12 cellular contexts compared by ENCODE assay signal in the genomic region with DNA sequence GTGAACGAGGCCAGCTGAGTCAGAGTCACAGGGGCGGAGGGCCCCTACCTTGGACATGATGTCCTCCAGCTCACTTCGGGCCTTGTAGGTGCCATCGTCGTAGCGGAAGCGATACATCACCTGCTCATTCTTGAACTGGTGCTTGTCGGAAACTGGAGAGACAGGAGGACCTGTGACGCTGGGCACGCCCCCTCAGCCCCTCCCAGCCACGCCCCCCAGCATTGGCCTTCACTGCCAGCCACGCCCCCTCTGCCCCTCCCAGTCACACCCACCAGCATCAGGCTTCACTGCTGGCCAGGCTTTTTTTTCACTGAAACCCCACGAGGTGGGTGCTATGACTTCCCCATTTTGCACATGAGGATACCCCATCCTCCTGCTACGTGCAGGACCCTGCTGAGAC.
DNase-seq lines count a peak whose midpoint lies in the region; ATAC-seq, FAIRE-seq and TF ChIP-seq lines count a peak whose summit lies in the region.
"Had no signal": no experiment of that assay in that cellular context is flagged by ENCODE, and none has a peak within 500 bp of the region (broad histone marks: within the 10 kb centered on the region; RNA-seq: fewer than 3 reads in every experiment).

No MANE protein-coding gene starts in this region.

- H3K27me3 Mint-ChIP-seq in activated CD8-positive, alpha-beta T cell treated with anti-CD3 and anti-CD28 coated beads, Interleukin-2, amount 10 ng/mL, durations not matched to agents 7 days and 5 days (ENCODE audit: low read depth), result no peaks in the 10 kb centered on the region
- H3K27me3 Mint-ChIP-seq: activated CD4-positive, alpha-beta T cell treated with anti-CD3 and anti-CD28 coated beads, Interleukin-2, amount 10 ng/mL, durations not matched to agents 24 days and 14 days had no signal

- H4K20me1 ChIP-seq in osteoblast (ENCODE audit: insufficient read depth, low read length), result no peaks in the 10 kb centered on the region

- DNase-seq in GM12891 (ENCODE audit: insufficient read length, low spot score), result no peak
- DNase-seq in NAMALWA (ENCODE audit: low spot score), result peak; percentile 80
- DNase-seq in activated CD8-positive, alpha-beta T cell treated with anti-CD3 and anti-CD28 coated beads, Interleukin-2, amount 10 ng/mL, durations not matched to agents 7 days and 5 days, result no peak
- DNase-seq in osteoblast (ENCODE audit: insufficient read length, low spot score, missing footprints), result peak; percentile 15
- DNase-seq in cortex of kidney (lab: John Stamatoyannopoulos, UW), result no peak
- no peak for DNase-seq in Ammon's horn (ENCODE audit: low spot score)
- DNase-seq in coronary artery (ENCODE audit: low spot score), result no peak
- DNase-seq: activated CD4-positive, alpha-beta T cell treated with anti-CD3 and anti-CD28 coated beads, Interleukin-2, amount 10 ng/mL, durations not matched to agents 24 days and 14 days; HFFc6; midbrain; NCI-H524 treated with DMSO at 0.1 percent for 48 hours had no signal

- no peak for TF ChIP-seq CTCF in osteoblast (IDR thresholded peaks at IDR 0.05; ENCODE audit: extremely low read depth, low read depth, low read length)
- no peak for TF ChIP-seq CTCF in coronary artery (IDR thresholded peaks at IDR 0.05)

- H2AFZ ChIP-seq in osteoblast (ENCODE audit: low read length), result no peak overlapping the region

- H3K4me1 ChIP-seq in osteoblast (ENCODE audit: insufficient read depth, low read length), result peaks cover 19% of the 10 kb centered on the region

- H3K4me3 ChIP-seq in osteoblast (ENCODE audit: insufficient read depth, low read length) (no peak overlapping the region), coronary artery (no peak overlapping the region)
- H3K4me3 ChIP-seq: suprapubic skin had no signal

- CTCF ChIA-PET in activated CD8-positive, alpha-beta T cell treated with anti-CD3 and anti-CD28 coated beads, Interleukin-2, amount 10 ng/mL, durations not matched to agents 7 days and 5 days (lab: Charles Lee), result no interaction called here

- no peaks in the 10 kb centered on the region for H3K79me2 ChIP-seq in osteoblast (ENCODE audit: insufficient read depth, low read length)

- POLR2A ChIA-PET in activated CD8-positive, alpha-beta T cell treated with anti-CD3 and anti-CD28 coated beads, Interleukin-2, amount 10 ng/mL, durations not matched to agents 7 days and 5 days (lab: Charles Lee), result interaction anchor here (0.9 kb wide), 1 partner anchor 24 kb away, joined by 3 read pairs; no protein-coding TSS in a partner anchor

- peak overlapping the region; percentile 51 for H3K27ac Mint-ChIP-seq in activated CD8-positive, alpha-beta T cell treated with anti-CD3 and anti-CD28 coated beads, Interleukin-2, amount 10 ng/mL, durations not matched to agents 7 days and 5 days
- H3K27ac Mint-ChIP-seq: activated CD4-positive, alpha-beta T cell treated with anti-CD3 and anti-CD28 coated beads, Interleukin-2, amount 10 ng/mL, durations not matched to agents 24 days and 14 days; HFFc6 had no signal

- no peak overlapping the region for H3K27ac ChIP-seq in osteoblast (ENCODE audit: low read depth, low read length)
- no peak overlapping the region for H3K27ac ChIP-seq in coronary artery
- H3K27ac ChIP-seq: suprapubic skin had no signal

- no peaks in the 10 kb centered on the region for H3K27me3 ChIP-seq in osteoblast (ENCODE audit: insufficient read depth, low read length)
- H3K27me3 ChIP-seq: suprapubic skin had no signal

- ATAC-seq in activated CD8-positive, alpha-beta T cell treated with anti-CD3 and anti-CD28 coated beads, Interleukin-2, amount 10 ng/mL, durations not matched to agents 7 days and 5 days, result no peak

- no peaks in the 10 kb centered on the region for H3K9me3 Mint-ChIP-seq in activated CD8-positive, alpha-beta T cell treated with anti-CD3 and anti-CD28 coated beads, Interleukin-2, amount 10 ng/mL, durations not matched to agents 7 days and 5 days (ENCODE audit: insufficient read depth)
- H3K9me3 Mint-ChIP-seq: activated CD4-positive, alpha-beta T cell treated with anti-CD3 and anti-CD28 coated beads, Interleukin-2, amount 10 ng/mL, durations not matched to agents 24 days and 14 days; HFFc6 had no signal

- FAIRE-seq in GM12891 (lab: Jason Lieb, UNC), result no peak

- no peaks in the 10 kb centered on the region for H3K9me3 ChIP-seq in osteoblast (ENCODE audit: low read depth, low read length)
- H3K9me3 ChIP-seq: suprapubic skin had no signal

- H3K4me1 Mint-ChIP-seq in activated CD8-positive, alpha-beta T cell treated with anti-CD3 and anti-CD28 coated beads, Interleukin-2, amount 10 ng/mL, durations not matched to agents 7 days and 5 days (ENCODE audit: low read depth), result peaks cover 8% of the 10 kb centered on the region

- peaks cover 45% of the 10 kb centered on the region for H3K36me3 Mint-ChIP-seq in activated CD8-positive, alpha-beta T cell treated with anti-CD3 and anti-CD28 coated beads, Interleukin-2, amount 10 ng/mL, durations not matched to agents 7 days and 5 days (ENCODE audit: low read depth)

- peaks cover 3% of the 10 kb centered on the region for H3K36me3 ChIP-seq in osteoblast (ENCODE audit: insufficient read depth, low read length)

- 0 out of 2 replicates have a peak, but pooled peaks have one; percentile 3 for TF ChIP-seq POLR2A in GM12891 (IDR thresholded peaks at IDR 0.05; ENCODE audit: low read depth, low read length)

- H3K4me2 ChIP-seq in osteoblast (ENCODE audit: insufficient read depth, low read length), result no peak overlapping the region

- H3K4me3 Mint-ChIP-seq in activated CD8-positive, alpha-beta T cell treated with anti-CD3 and anti-CD28 coated beads, Interleukin-2, amount 10 ng/mL, durations not matched to agents 7 days and 5 days, result no peak overlapping the region
- H3K4me3 Mint-ChIP-seq: activated CD4-positive, alpha-beta T cell treated with anti-CD3 and anti-CD28 coated beads, Interleukin-2, amount 10 ng/mL, durations not matched to agents 24 days and 14 days; HFFc6 had no signal

TF ChIP-seq in GM12891, 5 proteins besides CTCF, POLR2A, EP300 and RAD21:
- TF ChIP-seq PAX5 (IDR thresholded peaks at IDR 0.05; ENCODE audit: insufficient read depth, low read length, severe bottlenecking) (no peak), POU2F2 (IDR thresholded peaks at IDR 0.05; ENCODE audit: low read depth, low read length) (no peak)

Comparison
In these comparisons a context has a peak if more than half of its experiments do, and no peak if none do; other contexts are left out.
1. DNase-seq: peak in NAMALWA (single experiment) and osteoblast (single experiment); none in GM12891 (single experiment), activated CD8-positive, alpha-beta T cell treated with anti-CD3 and anti-CD28 coated beads, Interleukin-2, amount 10 ng/mL, durations not matched to agents 7 days and 5 days (single experiment), cortex of kidney (single experiment), Ammon's horn (single experiment) and coronary artery (single experiment).